18 cellular contexts compared by ENCODE assay signal in the genomic region with DNA sequence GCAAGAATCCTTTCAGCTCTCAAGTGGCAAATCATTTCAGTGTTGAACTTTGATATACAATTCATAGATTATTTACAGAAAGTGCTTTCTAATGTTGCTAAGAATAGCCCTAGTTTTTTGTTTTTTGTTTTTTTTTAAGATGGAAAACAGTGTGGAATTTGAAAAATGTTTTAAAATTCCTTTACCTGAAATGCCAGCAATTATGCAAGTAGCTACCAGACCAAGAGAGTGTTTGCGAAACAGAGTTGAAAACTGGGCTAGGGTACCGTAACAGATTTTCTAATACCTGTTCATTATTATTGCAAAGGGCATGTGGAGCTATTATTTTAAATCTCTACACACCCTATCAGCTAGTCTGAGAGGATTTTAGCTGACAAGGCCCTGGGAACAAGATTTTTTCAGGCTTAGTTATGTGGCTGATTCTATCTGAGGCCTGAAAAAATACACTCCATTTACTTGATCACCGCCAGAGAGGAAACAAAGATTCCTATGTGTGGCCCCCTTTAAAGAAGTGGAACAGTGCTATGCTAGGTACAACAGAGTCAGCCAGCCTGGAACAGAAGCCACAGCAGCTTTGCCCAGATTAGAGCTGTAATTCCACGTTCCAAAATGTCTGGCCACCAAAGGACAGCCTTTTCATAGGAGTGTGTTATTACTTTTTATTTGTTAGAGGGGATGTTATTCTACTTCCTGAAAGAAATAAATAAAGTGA.
"Had no signal": no experiment of that assay in that cellular context is flagged by ENCODE, and none has a peak within 500 bp of the region (broad histone marks: within the 10 kb centered on the region; RNA-seq: fewer than 3 reads in every experiment).

No MANE protein-coding gene starts in this region.

- H3K9me3 ChIP-seq: stomach, testis had no signal

- H3K36me3 ChIP-seq: stomach had no signal

- H3K27me3 ChIP-seq: stomach, testis had no signal

- H3K4me1 ChIP-seq: stomach, testis had no signal

- H3K36me3 Mint-ChIP-seq: activated naive CD8-positive, alpha-beta T cell treated with anti-CD3 and anti-CD28 coated beads, Interleukin-2, amount 10 ng/mL, durations not matched to agents 7 days and 5 days; naive thymus-derived CD8-positive, alpha-beta T cell had no signal

- ATAC-seq: activated CD8-positive, alpha-beta T cell treated with anti-CD3 and anti-CD28 coated beads, Interleukin-2, amount 10 ng/mL, durations not matched to agents 7 days and 5 days; foreskin keratinocyte; left colon; naive thymus-derived CD8-positive, alpha-beta T cell had no signal

- H3K4me3 Mint-ChIP-seq: activated CD8-positive, alpha-beta T cell treated with anti-CD3 and anti-CD28 coated beads, Interleukin-2, amount 10 ng/mL, durations not matched to agents 7 days and 5 days; activated naive CD8-positive, alpha-beta T cell treated with anti-CD3 and anti-CD28 coated beads, Interleukin-2, amount 10 ng/mL, durations not matched to agents 7 days and 5 days; naive thymus-derived CD8-positive, alpha-beta T cell had no signal

- H3K27ac ChIP-seq: foreskin keratinocyte, stomach, testis had no signal

- DNase-seq: activated CD4-positive, alpha-beta T cell treated with anti-CD3 and anti-CD28 coated beads for 4 hours; activated CD8-positive, alpha-beta memory T cell treated with anti-CD3 and anti-CD28 coated beads, Interleukin-2, amount 50 U/mL, for 4 hours; activated CD8-positive, alpha-beta T cell treated with anti-CD3 and anti-CD28 coated beads, Interleukin-2, amount 10 ng/mL, durations not matched to agents 7 days and 5 days; activated gamma-delta T cell treated with Interleukin-2 at 50 U/mL for 16 hours; activated naive CD8-positive, alpha-beta T cell treated with anti-CD3 and anti-CD28 coated beads, Interleukin-2, amount 10 ng/mL, durations not matched to agents 7 days and 5 days; activated T-cell treated with anti-CD3 and anti-CD28 coated beads, Interleukin-2, amount 50 U/mL, for 48 hours; cortex of kidney; effector CD4-positive, alpha-beta T cell; foreskin keratinocyte; head of caudate nucleus; left colon; naive thymus-derived CD8-positive, alpha-beta T cell; stimulated activated CD4-positive, alpha-beta T cell treated with anti-CD3 and anti-CD28 coated beads, Interleukin-12 subunit alpha, Interleukin-12 subunit beta, amount 100 ng/mL, for 4 hours; stimulated activated CD4-positive, alpha-beta T cell treated with anti-CD3 and anti-CD28 coated beads, Interleukin-2, amount 100 ng/mL, for 24 hours; stomach; T-helper 2 cell; testis had no signal

- H3K27ac Mint-ChIP-seq: activated CD8-positive, alpha-beta T cell treated with anti-CD3 and anti-CD28 coated beads, Interleukin-2, amount 10 ng/mL, durations not matched to agents 7 days and 5 days; activated naive CD8-positive, alpha-beta T cell treated with anti-CD3 and anti-CD28 coated beads, Interleukin-2, amount 10 ng/mL, durations not matched to agents 7 days and 5 days; naive thymus-derived CD8-positive, alpha-beta T cell had no signal

- H3K4me3 ChIP-seq: lung, stomach, testis had no signal
